In genomic region chr15:50929062-50929461, GRCh38 we compare ENCODE assay signal across 29 cellular contexts.
"Had no signal": no experiment of that assay in that cellular context is flagged by ENCODE, and none has a peak within 500 bp of the region (broad histone marks: within the 10 kb centered on the region; RNA-seq: fewer than 3 reads in every experiment).

No MANE protein-coding gene starts in this region.

- H3K79me2 ChIP-seq: parathyroid adenoma had no signal

- ATAC-seq: naive thymus-derived CD8-positive, alpha-beta T cell; natural killer cell treated with Interleukin-12 subunit alpha and Interleukin-12 subunit beta and Interleukin-15 and Interleukin-18, amount 100 ng/mL, for 72 hours; psoas muscle; right cardiac atrium; sciatic nerve; stimulated activated memory B cell treated with anti-CD40 and anti-IgM and Interleukin-4, amounts not matched to agents 10 μg/mL and 1 μg/mL and 100 μg/mL, for 72 hours; stimulated activated naive CD8-positive, alpha-beta T cell treated with anti-CD3 and anti-CD28 coated beads, Interleukin-15, amount 100 ng/mL, for 72 hours; stimulated activated naive CD8-positive, alpha-beta T cell treated with anti-CD3 and anti-CD28 coated beads, Interleukin-15, Interleukin-2, amounts not matched to agents 100 U/mL and 50 U/mL, for 24 hours; upper lobe of right lung had no signal

- H3K4me3 ChIP-seq: psoas muscle, skin epidermis, smooth muscle cell, spleen, suprapubic skin, testis, tibial artery, transverse colon, upper lobe of right lung, uterus had no signal

- H2AFZ ChIP-seq: parathyroid adenoma had no signal

- H3K4me2 ChIP-seq: smooth muscle cell had no signal

- H3K4me1 ChIP-seq: parathyroid adenoma, psoas muscle, spleen, suprapubic skin, testis, tibial artery, upper lobe of right lung, uterus had no signal

- H3K27ac ChIP-seq: neutrophil, parathyroid adenoma, psoas muscle, skin epidermis, spleen, suprapubic skin, testis, tibial artery, transverse colon, upper lobe of right lung, uterus had no signal

- H3K9me3 ChIP-seq: neutrophil, psoas muscle, spleen, suprapubic skin, testis, tibial artery, transverse colon, upper lobe of right lung, uterus had no signal

- H3K36me3 ChIP-seq: uterus had no signal

- H3K27me3 ChIP-seq: neutrophil, spleen, suprapubic skin, testis, tibial artery, transverse colon, upper lobe of right lung, uterus had no signal

- DNase-seq: naive thymus-derived CD8-positive, alpha-beta T cell; nephron progenitor cell; nucleus accumbens; posterior cingulate gyrus; psoas muscle; right cardiac atrium; spleen; stimulated activated CD4-positive, alpha-beta T cell treated with anti-CD3 and anti-CD28 coated beads, Interleukin-12 subunit alpha, Interleukin-12 subunit beta, amount 100 ng/mL, for 4 hours; stimulated activated CD4-positive, alpha-beta T cell treated with anti-CD3 and anti-CD28 coated beads, Interleukin-1b, Interleukin-23, amount 100 ng/mL, for 48 hours; stimulated activated CD4-positive, alpha-beta T cell treated with anti-CD3 and anti-CD28 coated beads, Interleukin-4, amount 100 ng/mL, for 1 hour; stimulated activated CD4-positive, alpha-beta T cell treated with anti-CD3 and anti-CD28 coated beads, Interleukin-4, amount 100 ng/mL, for 4 hours; stimulated activated CD8-positive, alpha-beta memory T cell treated with anti-CD3 and anti-CD28 coated beads, Interleukin-4, amount 100 ng/mL, for 48 hours; stimulated activated naive CD4-positive, alpha-beta T cell; stimulated activated naive CD8-positive, alpha-beta T cell treated with anti-CD3 and anti-CD28 coated beads, Interleukin-15, amount 100 ng/mL, for 72 hours; stimulated activated naive CD8-positive, alpha-beta T cell treated with anti-CD3 and anti-CD28 coated beads, Interleukin-15, Interleukin-2, amounts not matched to agents 100 U/mL and 50 U/mL, for 24 hours; substantia nigra; testis; tibial artery; transverse colon; upper lobe of right lung; uterus had no signal

- H3K9ac ChIP-seq: parathyroid adenoma had no signal
